ENCODE assay signal across 8 cellular contexts in the genomic region with DNA sequence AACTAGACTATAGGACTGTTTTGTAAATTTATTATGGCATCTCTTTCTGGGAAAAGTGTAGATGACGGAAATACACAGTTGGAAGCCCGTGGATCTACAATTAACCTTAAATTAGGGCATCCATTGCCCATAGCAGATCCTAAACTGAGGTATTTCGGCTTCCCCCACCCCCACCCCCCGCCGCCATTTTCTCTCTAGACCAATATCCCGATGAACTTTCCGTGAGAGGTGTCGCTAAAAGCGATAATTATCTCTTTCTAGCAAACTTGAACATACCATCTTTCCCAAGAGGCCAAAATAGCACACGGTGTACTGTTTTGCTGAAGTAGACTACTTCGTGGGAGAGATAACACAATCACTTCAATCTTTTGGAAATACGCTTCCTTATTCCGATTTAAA. TPM values are rescaled to one million over a fixed set of nuclear protein-coding genes. Genes with fewer than 3 reads are reported as not detected.
DNase-seq lines count a peak whose midpoint lies in the region; ATAC-seq and TF ChIP-seq lines count a peak whose summit lies in the region.

No MANE protein-coding gene starts in this region.

- H4K20me1 ChIP-seq in smooth muscle cell (ENCODE audit: low read depth) = peaks cover 31% of the 10 kb centered on the region

- intact Hi-C loops in right cardiac atrium (cut with DNase I) = loop anchor here in 1 of 4 donors (10.0 kb wide), 1 partner anchor 122 kb away; a partner anchor contains a TSS

- 4% methylated on average over 13 of the region's 13 CpGs for WGBS in right cardiac atrium
- WGBS in smooth muscle cell (ENCODE audit: low lambda C conversion rate) = 14% methylated on average over 13 of the region's 13 CpGs

- H3K9me3 ChIP-seq in right cardiac atrium (ENCODE audit: control insufficient read depth, low read length) = no peaks in the 10 kb centered on the region
- H3K9me3 ChIP-seq in smooth muscle cell (replicated peaks; ENCODE audit: low read depth) = no peaks in the 10 kb centered on the region

- peaks cover 14% of the 10 kb centered on the region for H3K4me1 Mint-ChIP-seq in activated CD8-positive, alpha-beta memory T cell treated with anti-CD3 and anti-CD28 coated beads, Interleukin-2, amount 10 ng/mL, durations not matched to agents 7 days and 5 days

- H3K4me3 ChIP-seq in WI38 (ENCODE audit: low read depth, low read length) = peak overlapping the region; percentile 68
- peak overlapping the region; percentile 98 for H3K4me3 ChIP-seq in right cardiac atrium (ENCODE audit: low read length)
- H3K4me3 ChIP-seq in smooth muscle cell = peak overlapping the region; percentile 84

- peak overlapping the region; percentile 81 for H3K4me3 Mint-ChIP-seq in activated CD8-positive, alpha-beta memory T cell treated with anti-CD3 and anti-CD28 coated beads, Interleukin-2, amount 10 ng/mL, durations not matched to agents 7 days and 5 days

- no peaks in the 10 kb centered on the region for H3K9me3 Mint-ChIP-seq in activated CD8-positive, alpha-beta memory T cell treated with anti-CD3 and anti-CD28 coated beads, Interleukin-2, amount 10 ng/mL, durations not matched to agents 7 days and 5 days (ENCODE audit: low read depth)

- H3K4me1 ChIP-seq in right cardiac atrium (ENCODE audit: control insufficient read depth, insufficient read depth, low read length) = no peaks in the 10 kb centered on the region
- H3K4me1 ChIP-seq in smooth muscle cell (ENCODE audit: low read depth) = peaks cover 9% of the 10 kb centered on the region

- peak overlapping the region; percentile 90 for H3K4me2 ChIP-seq in smooth muscle cell

- no peaks in the 10 kb centered on the region for H3F3A ChIP-seq in smooth muscle cell (ENCODE audit: low read depth)

- TF ChIP-seq CTCF in WI38 (IDR thresholded peaks at IDR 0.05; ENCODE audit: low read depth, low read length) = no peak
- TF ChIP-seq CTCF in smooth muscle cell (IDR thresholded peaks at IDR 0.05; ENCODE audit: borderline replicate concordance, insufficient read depth, poor library complexity, severe bottlenecking) = no peak
- TF ChIP-seq CTCF in GM10266 (IDR thresholded peaks at IDR 0.05; ENCODE audit: control insufficient read depth, insufficient read depth, low read depth, missing control alignments) = no peak

- H3K9ac ChIP-seq in smooth muscle cell (ENCODE audit: low read depth) = peak overlapping the region; percentile 98

- DNase-seq in activated CD8-positive, alpha-beta memory T cell treated with anti-CD3 and anti-CD28 coated beads, Interleukin-2, amount 10 ng/mL, durations not matched to agents 7 days and 5 days = no peak
- DNase-seq in activated CD8-positive, alpha-beta memory T cell treated with anti-CD3 and anti-CD28 coated beads for 24 hours = no peak
- DNase-seq in right cardiac atrium (no peak), smooth muscle cell (lab: John Stamatoyannopoulos, UW; ENCODE audit: unreplicated experiment) (no peak), GM10266 (ENCODE audit: extremely low spot score) (no peak)
- no peak for DNase-seq in stimulated activated CD4-positive, alpha-beta T cell treated with anti-CD3 and anti-CD28 coated beads, Interleukin-12 subunit alpha, Interleukin-12 subunit beta, amount 100 ng/mL, for 4 hours

- ATAC-seq in activated CD8-positive, alpha-beta memory T cell treated with anti-CD3 and anti-CD28 coated beads, Interleukin-2, amount 10 ng/mL, durations not matched to agents 7 days and 5 days = no peak
- ATAC-seq in right cardiac atrium (no peak), HG02970 (IDR thresholded peaks at IDR 0.05; ENCODE audit: low FRiP score, unreplicated experiment) (no peak)

- H3K79me2 ChIP-seq in smooth muscle cell (ENCODE audit: low read depth) = peaks cover 37% of the 10 kb centered on the region

- no peaks in the 10 kb centered on the region for H3K36me3 ChIP-seq in smooth muscle cell (ENCODE audit: low read depth)

- no peaks in the 10 kb centered on the region for H3K27me3 ChIP-seq in right cardiac atrium (ENCODE audit: control insufficient read depth, insufficient read depth)
- no peaks in the 10 kb centered on the region for H3K27me3 ChIP-seq in smooth muscle cell (ENCODE audit: low read depth)

- H3K27me3 Mint-ChIP-seq in activated CD8-positive, alpha-beta memory T cell treated with anti-CD3 and anti-CD28 coated beads, Interleukin-2, amount 10 ng/mL, durations not matched to agents 7 days and 5 days = peaks cover 6% of the 10 kb centered on the region

- peak overlapping the region; percentile 96 for H2AFZ ChIP-seq in smooth muscle cell (ENCODE audit: low read depth)

- peak overlapping the region; percentile 93 for H3K27ac Mint-ChIP-seq in activated CD8-positive, alpha-beta memory T cell treated with anti-CD3 and anti-CD28 coated beads, Interleukin-2, amount 10 ng/mL, durations not matched to agents 7 days and 5 days

- CTCF ChIA-PET in activated CD8-positive, alpha-beta memory T cell treated with anti-CD3 and anti-CD28 coated beads, Interleukin-2, amount 10 ng/mL, durations not matched to agents 7 days and 5 days (lab: Charles Lee) = interaction anchor here (1.0 to 4.0 kb wide), 5 partner anchors 22 to 124 kb away, joined by 3 to 39 read pairs (median 8); a partner anchor contains a TSS

- H3K27ac ChIP-seq in right cardiac atrium (ENCODE audit: low read length) (no peak overlapping the region), smooth muscle cell (ENCODE audit: low read depth) (peak overlapping the region; percentile 100)

- peaks cover 13% of the 10 kb centered on the region for H3K36me3 Mint-ChIP-seq in activated CD8-positive, alpha-beta memory T cell treated with anti-CD3 and anti-CD28 coated beads, Interleukin-2, amount 10 ng/mL, durations not matched to agents 7 days and 5 days

RNA-seq across cellular contexts. Expression of a gene that starts 0.6 kb away (rescaled TPM):
- 10 to 100 TPM in 1 of 2 experiments, 1 to 10 TPM in 1; 9.5 to 11.5 TPM for total RNA-seq in activated CD8-positive, alpha-beta memory T cell treated with anti-CD3 and anti-CD28 coated beads, Interleukin-2, amount 10 ng/mL, durations not matched to agents 7 days and 5 days
- total RNA-seq in right cardiac atrium (1 to 10 TPM; 5.7 to 7.0 (median 6.0) TPM), smooth muscle cell (53.3 and 70.4 TPM in 2 replicates)
- polyA plus RNA-seq in right cardiac atrium (3.2 TPM), smooth muscle cell (14.0 and 16.8 TPM in 2 replicates)

RNA-seq across cellular contexts. Expression of a gene that starts 28.4 kb away (rescaled TPM):
- 100 to 1,000 TPM; 179 to 204 TPM for total RNA-seq in activated CD8-positive, alpha-beta memory T cell treated with anti-CD3 and anti-CD28 coated beads, Interleukin-2, amount 10 ng/mL, durations not matched to agents 7 days and 5 days
- total RNA-seq in right cardiac atrium = 10 to 100 TPM; 73.8 to 97.4 (median 88.1) TPM
- polyA plus RNA-seq in right cardiac atrium = 32.6 TPM
- 226 and 240 TPM in 2 replicates for total RNA-seq in smooth muscle cell
- 54.0 and 62.6 TPM in 2 replicates for polyA plus RNA-seq in smooth muscle cell
